22 cellular contexts compared by ENCODE assay signal in the genomic region with DNA sequence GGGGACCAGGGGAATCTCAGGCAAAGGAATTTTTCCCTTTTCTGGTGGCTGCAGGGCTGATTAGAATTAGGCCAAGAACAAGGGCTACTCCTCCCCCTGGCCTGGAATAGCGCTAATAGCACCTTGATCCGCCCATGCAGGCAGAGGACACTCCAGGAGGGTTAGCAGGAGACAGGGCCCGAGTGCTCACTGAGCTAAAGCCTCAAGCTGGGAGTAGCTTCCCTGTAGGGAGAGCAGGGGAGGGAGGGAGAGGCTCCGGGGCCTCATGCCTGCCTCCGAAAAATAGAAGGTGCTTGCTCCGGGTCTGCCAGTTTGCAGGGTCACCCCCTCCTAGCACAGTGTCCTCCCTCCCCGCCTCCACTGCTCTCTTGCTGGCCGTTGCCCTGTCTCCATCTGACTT. TPM values are rescaled to one million over a fixed set of nuclear protein-coding genes. Genes with fewer than 3 reads are reported as not detected.
DNase-seq lines count a peak whose midpoint lies in the region; ATAC-seq and TF ChIP-seq lines count a peak whose summit lies in the region.
"Had no signal": no experiment of that assay in that cellular context is flagged by ENCODE, and none has a peak within 500 bp of the region (broad histone marks: within the 10 kb centered on the region; RNA-seq: fewer than 3 reads in every experiment).

No MANE protein-coding gene starts in this region.

- CTCF ChIA-PET in activated CD8-positive, alpha-beta T cell treated with anti-CD3 and anti-CD28 coated beads for 36 hours (lab: Charles Lee): interaction anchor here (0.6 to 2.8 kb wide), 5 partner anchors 9 to 159 kb away, joined by 3 to 38 read pairs (median 4); a partner anchor contains a TSS

- DNase-seq in activated CD4-positive, alpha-beta T cell treated with anti-CD3 and anti-CD28 coated beads, Interleukin-2, amount 10 ng/mL, durations not matched to agents 24 days and 14 days: no peak
- no peak for DNase-seq in activated CD4-positive, alpha-beta T cell treated with anti-CD3 and anti-CD28 coated beads, Interleukin-2, amount 50 U/mL, for 1 hour
- no peak for DNase-seq in activated CD8-positive, alpha-beta T cell treated with anti-CD3 and anti-CD28 coated beads for 36 hours
- DNase-seq in endodermal cell (peak; percentile 63), breast epithelium (ENCODE audit: low spot score in 2 of 2) (no peak), mesothelial cell of epicardium (ENCODE audit: low spot score in 2 of 2, unreplicated experiment in 2 of 2) (no peak), left lobe of liver (ENCODE audit: low spot score) (no peak)
- DNase-seq: 8988T, adrenal gland, mesenchymal stem cell, MV-4-11, NCI-H187 treated with DMSO at 0.1 percent for 48 hours, NCI-H2227 treated with DMSO at 0.1 percent for 48 hours, NCI-H748 treated with DMSO at 0.1 percent for 48 hours, PC-3, right lobe of liver, SHP77, upper lobe of left lung had no signal

- peaks cover 88% of the 10 kb centered on the region for H3K36me3 ChIP-seq in DOHH2 (ENCODE audit: control insufficient read depth, low read length)
- H3K36me3 ChIP-seq in endodermal cell (ENCODE audit: control insufficient read depth, insufficient read depth, low read length): no peaks in the 10 kb centered on the region
- no peaks in the 10 kb centered on the region for H3K36me3 ChIP-seq in breast epithelium
- H3K36me3 ChIP-seq: right lobe of liver, upper lobe of left lung had no signal

- H3K4me1 Mint-ChIP-seq in activated CD4-positive, alpha-beta T cell treated with anti-CD3 and anti-CD28 coated beads, Interleukin-2, amount 10 ng/mL, durations not matched to agents 24 days and 14 days: peaks cover 57% of the 10 kb centered on the region
- peaks cover 49% of the 10 kb centered on the region for H3K4me1 Mint-ChIP-seq in activated CD8-positive, alpha-beta T cell treated with anti-CD3 and anti-CD28 coated beads for 36 hours (ENCODE audit: low read depth)
- H3K4me1 Mint-ChIP-seq in endodermal cell: peaks cover 18% of the 10 kb centered on the region
- H3K4me1 Mint-ChIP-seq in mesothelial cell of epicardium: peaks cover 26% of the 10 kb centered on the region

- intact Hi-C loops in activated CD4-positive, alpha-beta T cell treated with anti-CD3 and anti-CD28 coated beads, Interleukin-2, amount 10 ng/mL, durations not matched to agents 24 days and 14 days (cut with micrococcal nuclease): no loop called here
- intact Hi-C loops in activated CD8-positive, alpha-beta T cell treated with anti-CD3 and anti-CD28 coated beads for 36 hours (cut with micrococcal nuclease): no loop called here
- intact Hi-C loops in breast epithelium (cut with DNase I; ENCODE audit: low total_unique reads): no loop called here

- peak overlapping the region; percentile 99 for H3K4me3 Mint-ChIP-seq in activated CD4-positive, alpha-beta T cell treated with anti-CD3 and anti-CD28 coated beads, Interleukin-2, amount 10 ng/mL, durations not matched to agents 24 days and 14 days
- peak overlapping the region; percentile 95 for H3K4me3 Mint-ChIP-seq in activated CD8-positive, alpha-beta T cell treated with anti-CD3 and anti-CD28 coated beads for 36 hours
- no peak overlapping the region for H3K4me3 Mint-ChIP-seq in endodermal cell
- H3K4me3 Mint-ChIP-seq in mesothelial cell of epicardium: no peak overlapping the region
- H3K4me3 Mint-ChIP-seq: nephron had no signal

- H3K4me2 ChIP-seq in DOHH2 (ENCODE audit: low read length): peak overlapping the region; percentile 20
- H3K4me2 ChIP-seq: KMS-11 had no signal

- TF ChIP-seq CTCF in DOHH2 (IDR thresholded peaks at IDR 0.05; ENCODE audit: low read depth, low read length, poor library complexity, severe bottlenecking) (no peak), endodermal cell (conservative IDR thresholded peaks at IDR 0.05) (no peak), breast epithelium (IDR thresholded peaks at IDR 0.05) (no peak), mesothelial cell of epicardium (IDR thresholded peaks at IDR 0.05; ENCODE audit: unreplicated experiment) (no peak)
- no peak for TF ChIP-seq CTCF in activated CD8-positive, alpha-beta T cell treated with anti-CD3 and anti-CD28 coated beads for 36 hours (IDR thresholded peaks at IDR 0.05)

- H3K27ac Mint-ChIP-seq in activated CD4-positive, alpha-beta T cell treated with anti-CD3 and anti-CD28 coated beads, Interleukin-2, amount 10 ng/mL, durations not matched to agents 24 days and 14 days: peak overlapping the region; percentile 54
- H3K27ac Mint-ChIP-seq in activated CD8-positive, alpha-beta T cell treated with anti-CD3 and anti-CD28 coated beads for 36 hours: peak overlapping the region; percentile 4
- H3K27ac Mint-ChIP-seq in endodermal cell (no peak overlapping the region), mesothelial cell of epicardium (no peak overlapping the region)
- H3K27ac Mint-ChIP-seq: nephron had no signal

- H3K4me3 ChIP-seq in DOHH2 (ENCODE audit: low read length) (no peak overlapping the region), endodermal cell (ENCODE audit: low read length) (no peak overlapping the region), breast epithelium (no peak overlapping the region)
- H3K4me3 ChIP-seq: adrenal gland, right lobe of liver, upper lobe of left lung had no signal

- no peaks in the 10 kb centered on the region for H3K9me3 Mint-ChIP-seq in activated CD4-positive, alpha-beta T cell treated with anti-CD3 and anti-CD28 coated beads, Interleukin-2, amount 10 ng/mL, durations not matched to agents 24 days and 14 days
- H3K9me3 Mint-ChIP-seq in activated CD8-positive, alpha-beta T cell treated with anti-CD3 and anti-CD28 coated beads for 36 hours: no peaks in the 10 kb centered on the region
- H3K9me3 Mint-ChIP-seq in endodermal cell: no peaks in the 10 kb centered on the region
- H3K9me3 Mint-ChIP-seq in mesothelial cell of epicardium: no peaks in the 10 kb centered on the region
- H3K9me3 Mint-ChIP-seq: nephron had no signal

- H3K79me2 ChIP-seq in DOHH2 (ENCODE audit: control insufficient read depth, low read length): peaks cover 39% of the 10 kb centered on the region

- H3K4me1 ChIP-seq in DOHH2 (ENCODE audit: control insufficient read depth, low read length) (peaks cover 67% of the 10 kb centered on the region), endodermal cell (ENCODE audit: control insufficient read depth, insufficient read depth, low read length) (no peaks in the 10 kb centered on the region), breast epithelium (no peaks in the 10 kb centered on the region)

- peaks cover 82% of the 10 kb centered on the region for H3K36me3 Mint-ChIP-seq in activated CD4-positive, alpha-beta T cell treated with anti-CD3 and anti-CD28 coated beads, Interleukin-2, amount 10 ng/mL, durations not matched to agents 24 days and 14 days (ENCODE audit: low read depth)
- peaks cover 75% of the 10 kb centered on the region for H3K36me3 Mint-ChIP-seq in activated CD8-positive, alpha-beta T cell treated with anti-CD3 and anti-CD28 coated beads for 36 hours (ENCODE audit: low read depth)
- no peaks in the 10 kb centered on the region for H3K36me3 Mint-ChIP-seq in endodermal cell (ENCODE audit: low read depth)
- H3K36me3 Mint-ChIP-seq in mesothelial cell of epicardium: no peaks in the 10 kb centered on the region

- no peaks in the 10 kb centered on the region for H3K9me3 ChIP-seq in DOHH2 (ENCODE audit: control insufficient read depth, insufficient read depth, low read length)
- no peaks in the 10 kb centered on the region for H3K9me3 ChIP-seq in endodermal cell (ENCODE audit: control insufficient read depth, low read length)
- no peaks in the 10 kb centered on the region for H3K9me3 ChIP-seq in breast epithelium
- H3K9me3 ChIP-seq: adrenal gland, right lobe of liver, upper lobe of left lung had no signal

- WGBS in endodermal cell (ENCODE audit: insufficient coverage in 1 of 2, insufficient read length in 1 of 2), 2 experiments: 79 to 80% methylated on average over 4 to 8 of the region's 8 CpGs

- H3K27me3 ChIP-seq in DOHH2 (ENCODE audit: control insufficient read depth, low read length): no peaks in the 10 kb centered on the region
- H3K27me3 ChIP-seq in endodermal cell (ENCODE audit: control insufficient read depth, insufficient read depth, low read length, poor library complexity, severe bottlenecking): no peaks in the 10 kb centered on the region
- no peaks in the 10 kb centered on the region for H3K27me3 ChIP-seq in breast epithelium
- H3K27me3 ChIP-seq: adrenal gland, right lobe of liver, upper lobe of left lung had no signal

- POLR2A ChIA-PET in activated CD8-positive, alpha-beta T cell treated with anti-CD3 and anti-CD28 coated beads for 36 hours (lab: Charles Lee): interaction anchor here (1.2 to 13.6 kb wide), 3 partner anchors 9 to 19 kb away, joined by 3 to 124 read pairs (median 6); a partner anchor contains a TSS

- ATAC-seq in activated CD8-positive, alpha-beta T cell treated with anti-CD3 and anti-CD28 coated beads for 36 hours: no peak
- no peak for ATAC-seq in left lobe of liver
- ATAC-seq: PC-3, right lobe of liver had no signal

- H3F3A ChIP-seq in DOHH2 (ENCODE audit: control insufficient read depth, insufficient read depth): peaks cover 27% of the 10 kb centered on the region

- H3K27ac ChIP-seq in DOHH2 (ENCODE audit: low read depth, low read length) (peak overlapping the region; percentile 50; the same call in 1 of the 2 replicates), endodermal cell (ENCODE audit: low read depth, low read length) (no peak overlapping the region), breast epithelium (no peak overlapping the region)
- H3K27ac ChIP-seq: adrenal gland, KMS-11, right lobe of liver, upper lobe of left lung had no signal

- no peaks in the 10 kb centered on the region for H3K27me3 Mint-ChIP-seq in activated CD4-positive, alpha-beta T cell treated with anti-CD3 and anti-CD28 coated beads, Interleukin-2, amount 10 ng/mL, durations not matched to agents 24 days and 14 days
- no peaks in the 10 kb centered on the region for H3K27me3 Mint-ChIP-seq in activated CD8-positive, alpha-beta T cell treated with anti-CD3 and anti-CD28 coated beads for 36 hours
- H3K27me3 Mint-ChIP-seq in endodermal cell (ENCODE audit: insufficient read depth) (no peaks in the 10 kb centered on the region), mesothelial cell of epicardium (ENCODE audit: low read depth) (no peaks in the 10 kb centered on the region)

- no peak for TF ChIP-seq POLR2A in breast epithelium (IDR thresholded peaks at IDR 0.05)

- H4K20me1 ChIP-seq in DOHH2 (ENCODE audit: control insufficient read depth, insufficient read depth, low read depth, low read length): peaks cover 3% of the 10 kb centered on the region; the same call in 1 of the 2 replicates

- H3K9ac ChIP-seq in endodermal cell (ENCODE audit: extremely low read depth, low read length, poor library complexity, severe bottlenecking): no peak overlapping the region
- H3K9ac ChIP-seq: KMS-11 had no signal

- H3K9me2 ChIP-seq in DOHH2 (replicated peaks; ENCODE audit: control insufficient read depth, low read length): no peaks in the 10 kb centered on the region

RNA-seq across cellular contexts. Expression of a gene that starts 3.8 kb away (rescaled TPM):
- total RNA-seq in activated CD4-positive, alpha-beta T cell treated with anti-CD3 and anti-CD28 coated beads, Interleukin-2, amount 10 ng/mL, durations not matched to agents 24 days and 14 days: 475 and 478 TPM in 2 replicates
- 100 to 1,000 TPM; 195 to 200 TPM for total RNA-seq in activated CD8-positive, alpha-beta T cell treated with anti-CD3 and anti-CD28 coated beads for 36 hours
- total RNA-seq in endodermal cell: not detected
- not detected for polyA plus RNA-seq in endodermal cell (2013, experiment 1 of 2)
- not detected for polyA plus RNA-seq in endodermal cell (2013, experiment 2 of 2)
- total RNA-seq in breast epithelium: 1 to 10 TPM; 1.4 to 4.2 (median 2.9) TPM
- 0.31 to 0.49 TPM (median 0.32 TPM) in 3 replicates for total RNA-seq in mesothelial cell of epicardium
- 0.86 TPM for total RNA-seq in left lobe of liver
- total RNA-seq: bronchial epithelial cell, PC-3 had no signal

RNA-seq across cellular contexts. Expression of a gene that starts 12.1 kb away (rescaled TPM):
- total RNA-seq in activated CD4-positive, alpha-beta T cell treated with anti-CD3 and anti-CD28 coated beads, Interleukin-2, amount 10 ng/mL, durations not matched to agents 24 days and 14 days: 51.9 and 57.4 TPM in 2 replicates
- total RNA-seq in activated CD8-positive, alpha-beta T cell treated with anti-CD3 and anti-CD28 coated beads for 36 hours: 10 to 100 TPM; 25.8 to 33.7 TPM
- 10 to 100 TPM; 72.8 to 82.0 TPM for total RNA-seq in endodermal cell
- 52.4 TPM for polyA plus RNA-seq in endodermal cell (2013, experiment 1 of 2)
- 54.7 TPM for polyA plus RNA-seq in endodermal cell (2013, experiment 2 of 2)
- total RNA-seq in breast epithelium: 10 to 100 TPM; 29.9 to 41.1 (median 34.7) TPM
- 73.9 to 79.6 TPM (median 74.4 TPM) in 3 replicates for total RNA-seq in mesothelial cell of epicardium
- total RNA-seq in left lobe of liver: 34.6 TPM

RNA-seq across cellular contexts. Expression of a gene that starts 33.9 kb away (rescaled TPM):
- not detected in 2 replicates for total RNA-seq in activated CD4-positive, alpha-beta T cell treated with anti-CD3 and anti-CD28 coated beads, Interleukin-2, amount 10 ng/mL, durations not matched to agents 24 days and 14 days
- not detected for total RNA-seq in activated CD8-positive, alpha-beta T cell treated with anti-CD3 and anti-CD28 coated beads for 36 hours
- under 1 TPM in 1 of 2 donors, not detected in 1; 0.04 TPM for total RNA-seq in endodermal cell
- polyA plus RNA-seq in endodermal cell (2013, experiment 1 of 2): 0.07 TPM
- 0.12 TPM for polyA plus RNA-seq in endodermal cell (2013, experiment 2 of 2)
- not detected for total RNA-seq in breast epithelium
- 0.07 to 0.11 TPM (median 0.09 TPM) in 3 replicates for total RNA-seq in mesothelial cell of epicardium
- not detected for total RNA-seq in left lobe of liver
- total RNA-seq: bronchial epithelial cell had no signal

RNA-seq across cellular contexts. Expression of a gene that starts 37.0 kb away (rescaled TPM):
- not detected in 2 replicates for total RNA-seq in activated CD4-positive, alpha-beta T cell treated with anti-CD3 and anti-CD28 coated beads, Interleukin-2, amount 10 ng/mL, durations not matched to agents 24 days and 14 days
- under 1 TPM; 0.34 TPM for total RNA-seq in activated CD8-positive, alpha-beta T cell treated with anti-CD3 and anti-CD28 coated beads for 36 hours
- total RNA-seq in endodermal cell (1 to 10 TPM in 1 of 2 donors, under 1 TPM in 1; 0.73 to 1.5 TPM), breast epithelium (10 to 100 TPM in 1 of 3 donors, 1 to 10 TPM in 1, not detected in 1; 2.6 to 11.3 TPM), mesothelial cell of epicardium (3.1 to 4.7 TPM (median 3.1 TPM) in 3 replicates), left lobe of liver (1.4 TPM)
- 0.57 TPM for polyA plus RNA-seq in endodermal cell (2013, experiment 1 of 2)
- polyA plus RNA-seq in endodermal cell (2013, experiment 2 of 2): 0.79 TPM
- total RNA-seq: bronchial epithelial cell had no signal

Comparison
In these comparisons a context has a peak if more than half of its experiments do, and no peak if none do; other contexts are left out.
1. H3K27ac Mint-ChIP-seq: peak in activated CD4-positive, alpha-beta T cell treated with anti-CD3 and anti-CD28 coated beads, Interleukin-2, amount 10 ng/mL, durations not matched to agents 24 days and 14 days (single experiment) and activated CD8-positive, alpha-beta T cell treated with anti-CD3 and anti-CD28 coated beads for 36 hours (single experiment); none in endodermal cell (single experiment) and mesothelial cell of epicardium (single experiment).
2. H3K4me3 Mint-ChIP-seq: peak in activated CD4-positive, alpha-beta T cell treated with anti-CD3 and anti-CD28 coated beads, Interleukin-2, amount 10 ng/mL, durations not matched to agents 24 days and 14 days (single experiment) and activated CD8-positive, alpha-beta T cell treated with anti-CD3 and anti-CD28 coated beads for 36 hours (single experiment); none in endodermal cell (single experiment) and mesothelial cell of epicardium (single experiment).
3. RNA of a gene that starts 3.8 kb away (total RNA-seq): 475 to 478 TPM in activated CD4-positive, alpha-beta T cell treated with anti-CD3 and anti-CD28 coated beads, Interleukin-2, amount 10 ng/mL, durations not matched to agents 24 days and 14 days and 195 to 200 TPM in activated CD8-positive, alpha-beta T cell treated with anti-CD3 and anti-CD28 coated beads for 36 hours; 1.4 to 4.2 TPM in breast epithelium, 0.86 TPM in left lobe of liver (single experiment), 0.31 to 0.49 TPM in mesothelial cell of epicardium and not detected in endodermal cell; every median in the first group is over 10 times any median in the second.